21 cellular contexts compared by ENCODE assay signal in genomic region chr3:114545196-114545595, GRCh38.
"Had no signal": no experiment of that assay in that cellular context is flagged by ENCODE, and none has a peak within 500 bp of the region (broad histone marks: within the 10 kb centered on the region; RNA-seq: fewer than 3 reads in every experiment).

No MANE protein-coding gene starts in this region.

- H3K9me3 Mint-ChIP-seq: memory B cell, naive B cell, nephron had no signal

- H3K36me3 ChIP-seq: gastrocnemius medialis, heart right ventricle, left ventricle myocardium inferior, lower lobe of right lung, right atrium auricular region, sigmoid colon, stomach, thoracic aorta, transverse colon had no signal

- H3K4me3 Mint-ChIP-seq: memory B cell, naive B cell, nephron had no signal

- H3K4me1 Mint-ChIP-seq: memory B cell, nephron had no signal

- H3K27ac Mint-ChIP-seq: naive B cell, nephron had no signal

- H3K4me3 ChIP-seq: dorsolateral prefrontal cortex, gastrocnemius medialis, heart right ventricle, left ventricle myocardium inferior, lower lobe of right lung, right atrium auricular region, sigmoid colon, stomach, thoracic aorta, transverse colon had no signal

- H3K4me1 ChIP-seq: lower lobe of right lung, right atrium auricular region, sigmoid colon, stomach, transverse colon had no signal

- ATAC-seq: gastrocnemius medialis, heart right ventricle, lower lobe of right lung had no signal

- H3K27ac ChIP-seq: dorsolateral prefrontal cortex, gastrocnemius medialis, heart right ventricle, left ventricle myocardium inferior, lower lobe of right lung, right atrium auricular region, sigmoid colon, stomach, thoracic aorta, transverse colon had no signal

- DNase-seq: cortex of kidney; dorsolateral prefrontal cortex; effector CD8-positive, alpha-beta T cell; gastrocnemius medialis; heart right ventricle; islet precursor cell; left ventricle myocardium inferior; lower lobe of right lung; naive B cell; posterior cingulate gyrus; sigmoid colon; small intestine; stimulated activated CD4-positive, alpha-beta T cell treated with anti-CD3 and anti-CD28 coated beads, Interleukin-12 subunit alpha, Interleukin-12 subunit beta, amount 100 ng/mL, for 4 hours; stimulated activated naive CD4-positive, alpha-beta T cell; stomach; substantia nigra; transverse colon had no signal

- H3K27me3 Mint-ChIP-seq: memory B cell, naive B cell had no signal

- H3K36me3 Mint-ChIP-seq: naive B cell had no signal

- FAIRE-seq: small intestine had no signal

- H3K9me3 ChIP-seq: gastrocnemius medialis, heart right ventricle, left ventricle myocardium inferior, lower lobe of right lung, right atrium auricular region, sigmoid colon, stomach, thoracic aorta, transverse colon had no signal

- H3K27me3 ChIP-seq: dorsolateral prefrontal cortex, gastrocnemius medialis, heart right ventricle, right atrium auricular region, sigmoid colon, stomach, transverse colon had no signal
